In genomic region chr5:135702191-135702590, GRCh38 we compare ENCODE assay signal across 40 cellular contexts.
"Had no signal": no experiment of that assay in that cellular context is flagged by ENCODE, and none has a peak within 500 bp of the region (broad histone marks: within the 10 kb centered on the region; RNA-seq: fewer than 3 reads in every experiment).

No MANE protein-coding gene starts in this region.

- H3K4me1 ChIP-seq: adrenal gland, breast epithelium had no signal

- H3K9me3 Mint-ChIP-seq: activated B cell treated with CpG ODN at 0.5 μM for 24 hours; activated CD4-positive, alpha-beta memory T cell treated with anti-CD3 and anti-CD28 coated beads for 36 hours; activated CD4-positive, alpha-beta T cell treated with anti-CD3 and anti-CD28 coated beads, Interleukin-2, amount 10 ng/mL, durations not matched to agents 24 days and 14 days; activated CD8-positive, alpha-beta T cell treated with anti-CD3 and anti-CD28 coated beads for 36 hours; activated naive CD4-positive, alpha-beta T cell treated with anti-CD3 and anti-CD28 coated beads for 36 hours; activated naive CD4-positive, alpha-beta T cell treated with anti-CD3 and anti-CD28 coated beads, Interleukin-2, amount 50 U/mL, for 72 hours; activated naive CD8-positive, alpha-beta T cell treated with anti-CD3 and anti-CD28 coated beads for 36 hours; activated T-cell treated with anti-CD3 and anti-CD28 coated beads, Interleukin-2, amount 50 U/mL, for 4 hours; activated T-cell treated with anti-CD3 and anti-CD28 coated beads, Interleukin-2, amount 50 U/mL, for 72 hours; activated T-helper 1 cell treated with anti-CD3 and anti-CD28 coated beads, Interleukin-12 subunit alpha, Interleukin-12 subunit beta, Interleukin-2, Interleukin-4 antibody, amounts not matched to agents 30 ng/mL and 10 ng/mL and 1 ng/mL, durations not matched to agents 14 hours and 24 hours and 36 hours; activated T-helper 17 cell treated with anti-CD3 and anti-CD28 coated beads, Interleukin-2, amount 50 U/mL, for 72 hours; central memory CD8-positive, alpha-beta T cell; T-helper 1 cell treated with Interleukin-12 subunit alpha and Interleukin-12 subunit beta and Interleukin-4 antibody, amounts not matched to agents 30 μg/mL and 1 μg/mL, for 36 hours; T-helper 2 cell treated with Interferon-gamma antibody and Interleukin-4, amounts not matched to agents 5 μg/mL and 100 μg/mL, for 36 hours had no signal

- H3K27me3 Mint-ChIP-seq: activated B cell treated with CpG ODN at 0.5 μM for 24 hours; activated CD4-positive, alpha-beta memory T cell treated with anti-CD3 and anti-CD28 coated beads for 36 hours; activated CD4-positive, alpha-beta T cell treated with anti-CD3 and anti-CD28 coated beads, Interleukin-2, amount 10 ng/mL, durations not matched to agents 24 days and 14 days; activated CD8-positive, alpha-beta T cell treated with anti-CD3 and anti-CD28 coated beads for 36 hours; activated naive CD8-positive, alpha-beta T cell treated with anti-CD3 and anti-CD28 coated beads for 36 hours; activated T-helper 17 cell treated with anti-CD3 and anti-CD28 coated beads, Interleukin-2, amount 50 U/mL, for 72 hours had no signal

- H3K27ac Mint-ChIP-seq: activated B cell treated with CpG ODN at 0.5 μM for 24 hours; activated CD4-positive, alpha-beta memory T cell treated with anti-CD3 and anti-CD28 coated beads for 36 hours; activated CD4-positive, alpha-beta T cell treated with anti-CD3 and anti-CD28 coated beads, Interleukin-2, amount 10 ng/mL, durations not matched to agents 24 days and 14 days; activated CD8-positive, alpha-beta T cell treated with anti-CD3 and anti-CD28 coated beads for 36 hours; activated naive CD4-positive, alpha-beta T cell treated with anti-CD3 and anti-CD28 coated beads for 36 hours; activated naive CD4-positive, alpha-beta T cell treated with anti-CD3 and anti-CD28 coated beads, Interleukin-2, amount 50 U/mL, for 72 hours; activated naive CD8-positive, alpha-beta T cell treated with anti-CD3 and anti-CD28 coated beads for 36 hours; activated T-cell treated with anti-CD3 and anti-CD28 coated beads, Interleukin-2, amount 50 U/mL, for 72 hours; activated T-helper 1 cell treated with anti-CD3 and anti-CD28 coated beads, Interleukin-12 subunit alpha, Interleukin-12 subunit beta, Interleukin-2, Interleukin-4 antibody, amounts not matched to agents 30 ng/mL and 10 ng/mL and 1 ng/mL, durations not matched to agents 14 hours and 24 hours and 36 hours; activated T-helper 17 cell treated with anti-CD3 and anti-CD28 coated beads, Interleukin-2, amount 50 U/mL, for 72 hours; T-helper 1 cell treated with Interleukin-12 subunit alpha and Interleukin-12 subunit beta and Interleukin-4 antibody, amounts not matched to agents 30 μg/mL and 1 μg/mL, for 36 hours; T-helper 2 cell treated with Interferon-gamma antibody and Interleukin-4, amounts not matched to agents 5 μg/mL and 100 μg/mL, for 36 hours had no signal

- H3K9me3 ChIP-seq: adrenal gland, body of pancreas, breast epithelium had no signal

- H3K4me3 ChIP-seq: adrenal gland, body of pancreas, breast epithelium, cardiac muscle cell had no signal

- H3K4me1 Mint-ChIP-seq: activated B cell treated with CpG ODN at 0.5 μM for 24 hours; activated CD4-positive, alpha-beta T cell treated with anti-CD3 and anti-CD28 coated beads, Interleukin-2, amount 10 ng/mL, durations not matched to agents 24 days and 14 days; activated naive CD8-positive, alpha-beta T cell treated with anti-CD3 and anti-CD28 coated beads for 36 hours; activated T-helper 17 cell treated with anti-CD3 and anti-CD28 coated beads, Interleukin-2, amount 50 U/mL, for 72 hours; central memory CD8-positive, alpha-beta T cell had no signal

- H3K27me3 ChIP-seq: adrenal gland, body of pancreas, brain microvascular endothelial cell, breast epithelium, cardiac muscle cell had no signal

- H3K36me3 Mint-ChIP-seq: activated CD4-positive, alpha-beta memory T cell treated with anti-CD3 and anti-CD28 coated beads for 36 hours; activated naive CD4-positive, alpha-beta T cell treated with anti-CD3 and anti-CD28 coated beads, Interleukin-2, amount 50 U/mL, for 72 hours; activated naive CD8-positive, alpha-beta T cell treated with anti-CD3 and anti-CD28 coated beads for 36 hours had no signal

- H3K36me3 ChIP-seq: adrenal gland, brain microvascular endothelial cell, breast epithelium, cardiac muscle cell had no signal

- FAIRE-seq: astrocyte, TTC549 had no signal

- DNase-seq: activated B cell treated with CpG ODN at 0.5 μM for 24 hours; activated CD4-positive, alpha-beta memory T cell treated with anti-CD3 and anti-CD28 coated beads for 36 hours; activated CD4-positive, alpha-beta T cell treated with anti-CD3 and anti-CD28 coated beads for 4 hours; activated CD4-positive, alpha-beta T cell treated with anti-CD3 and anti-CD28 coated beads, Interleukin-2, amount 10 ng/mL, durations not matched to agents 24 days and 14 days; activated CD4-positive, alpha-beta T cell treated with anti-CD3 and anti-CD28 coated beads, Interleukin-2, amount 50 U/mL, for 1 hour; activated CD4-positive, alpha-beta T cell treated with anti-CD3 and anti-CD28 coated beads, Interleukin-2, amount 50 U/mL, for 4 hours; activated CD4-positive, CD25-positive, alpha-beta regulatory T cell treated with anti-CD3 and anti-CD28 coated beads, Interleukin-2, amount 50 U/mL, for 72 hours; activated CD8-positive, alpha-beta memory T cell treated with anti-CD3 and anti-CD28 coated beads, Interleukin-2, amount 50 U/mL, for 4 hours; activated CD8-positive, alpha-beta T cell treated with anti-CD3 and anti-CD28 coated beads for 36 hours; activated effector memory CD4-positive, alpha-beta T cell treated with anti-CD3 and anti-CD28 coated beads, Interleukin-2, amount 50 U/mL, for 16 hours; activated gamma-delta T cell treated with Interleukin-2 at 50 U/mL for 16 hours; activated naive CD4-positive, alpha-beta T cell; activated naive CD4-positive, alpha-beta T cell treated with anti-CD3 and anti-CD28 coated beads for 36 hours; activated naive CD4-positive, alpha-beta T cell treated with anti-CD3 and anti-CD28 coated beads, Interleukin-2, amount 50 U/mL, for 16 hours; activated naive CD8-positive, alpha-beta T cell treated with anti-CD3 and anti-CD28 coated beads for 36 hours; activated T-cell treated with anti-CD3 and anti-CD28 coated beads for 4 hours; activated T-cell treated with anti-CD3 and anti-CD28 coated beads, Interleukin-2, amount 50 U/mL, for 1 hour; activated T-cell treated with anti-CD3 and anti-CD28 coated beads, Interleukin-2, amount 50 U/mL, for 4 hours; activated T-cell treated with anti-CD3 and anti-CD28 coated beads, Interleukin-2, amount 50 U/mL, for 72 hours; adrenal gland; amniotic stem cell; aorta; body of pancreas; brain microvascular endothelial cell; caudate nucleus; cerebellar nuclear complex; T-helper 1 cell; T-helper 2 cell; T-helper 9 cell had no signal

- ATAC-seq: activated CD8-positive, alpha-beta T cell treated with anti-CD3 and anti-CD28 coated beads for 36 hours; activated naive CD4-positive, alpha-beta T cell treated with anti-CD3 and anti-CD28 coated beads, Interleukin-2, amount 50 U/mL, for 72 hours; activated T-cell treated with anti-CD3 and anti-CD28 coated beads, Interleukin-2, amount 50 U/mL, for 4 hours; activated T-cell treated with anti-CD3 and anti-CD28 coated beads, Interleukin-2, amount 50 U/mL, for 72 hours; activated T-helper 17 cell treated with anti-CD3 and anti-CD28 coated beads, Interleukin-2, amount 50 U/mL, for 72 hours; body of pancreas had no signal

- H3K27ac ChIP-seq: adrenal gland, body of pancreas, brain microvascular endothelial cell, breast epithelium, cardiac muscle cell, VCaP had no signal

- H3K4me3 Mint-ChIP-seq: activated B cell treated with CpG ODN at 0.5 μM for 24 hours; activated CD4-positive, alpha-beta memory T cell treated with anti-CD3 and anti-CD28 coated beads for 36 hours; activated CD4-positive, alpha-beta T cell treated with anti-CD3 and anti-CD28 coated beads, Interleukin-2, amount 10 ng/mL, durations not matched to agents 24 days and 14 days; activated CD8-positive, alpha-beta T cell treated with anti-CD3 and anti-CD28 coated beads for 36 hours; activated naive CD4-positive, alpha-beta T cell treated with anti-CD3 and anti-CD28 coated beads for 36 hours; activated naive CD8-positive, alpha-beta T cell treated with anti-CD3 and anti-CD28 coated beads for 36 hours; activated T-cell treated with anti-CD3 and anti-CD28 coated beads, Interleukin-2, amount 50 U/mL, for 4 hours; activated T-cell treated with anti-CD3 and anti-CD28 coated beads, Interleukin-2, amount 50 U/mL, for 72 hours; activated T-helper 1 cell treated with anti-CD3 and anti-CD28 coated beads, Interleukin-12 subunit alpha, Interleukin-12 subunit beta, Interleukin-2, Interleukin-4 antibody, amounts not matched to agents 30 ng/mL and 10 ng/mL and 1 ng/mL, durations not matched to agents 14 hours and 24 hours and 36 hours; activated T-helper 17 cell treated with anti-CD3 and anti-CD28 coated beads, Interleukin-2, amount 50 U/mL, for 72 hours; central memory CD8-positive, alpha-beta T cell; T-helper 1 cell treated with Interleukin-12 subunit alpha and Interleukin-12 subunit beta and Interleukin-4 antibody, amounts not matched to agents 30 μg/mL and 1 μg/mL, for 36 hours; T-helper 2 cell treated with Interferon-gamma antibody and Interleukin-4, amounts not matched to agents 5 μg/mL and 100 μg/mL, for 36 hours had no signal
